ENCODE assay signal across 22 cellular contexts in genomic region chr5:38681024-38681805, GRCh38.
DNase-seq lines count a peak whose midpoint lies in the region; ATAC-seq and TF ChIP-seq lines count a peak whose summit lies in the region.
"Had no signal": no experiment of that assay in that cellular context is flagged by ENCODE, and none has a peak within 500 bp of the region (broad histone marks: within the 10 kb centered on the region; RNA-seq: fewer than 3 reads in every experiment).

No MANE protein-coding gene starts in this region.

- no peaks in the 10 kb centered on the region for H3K27me3 Mint-ChIP-seq in activated CD4-positive, alpha-beta T cell treated with anti-CD3 and anti-CD28 coated beads, Interleukin-2, amount 10 ng/mL, durations not matched to agents 24 days and 14 days
- H3K27me3 Mint-ChIP-seq: IgD-negative memory B cell had no signal

- no peak overlapping the region for H3K4me3 Mint-ChIP-seq in activated CD4-positive, alpha-beta T cell treated with anti-CD3 and anti-CD28 coated beads, Interleukin-2, amount 10 ng/mL, durations not matched to agents 24 days and 14 days
- H3K4me3 Mint-ChIP-seq: CD4-positive, alpha-beta memory T cell; IgD-negative memory B cell had no signal

- H3K9me3 ChIP-seq in right cardiac atrium (ENCODE audit: control insufficient read depth, low read length) (no peaks in the 10 kb centered on the region), testis (no peaks in the 10 kb centered on the region)
- H3K9me3 ChIP-seq: BLaER1 treated with 17β-estradiol and CSF1 and Interleukin-3, amounts not matched to agents 10 nM and 100 nM had no signal

- ATAC-seq in Right ventricle myocardium inferior (peak; percentile 56), right cardiac atrium (no peak)
- ATAC-seq: GM12878 had no signal

- no peaks in the 10 kb centered on the region for H3K9me3 Mint-ChIP-seq in activated CD4-positive, alpha-beta T cell treated with anti-CD3 and anti-CD28 coated beads, Interleukin-2, amount 10 ng/mL, durations not matched to agents 24 days and 14 days
- H3K9me3 Mint-ChIP-seq: CD4-positive, alpha-beta memory T cell had no signal

- 63% methylated on average over 3 of the region's 3 CpGs for WGBS in right cardiac atrium
- 75 to 76% methylated on average over 3 of the region's 3 CpGs for WGBS in testis, 2 donors

- DNase-seq in Right ventricle myocardium inferior (ENCODE audit: missing footprints) = no peak
- no peak for DNase-seq in right cardiac atrium
- DNase-seq in globus pallidus (ENCODE audit: low spot score) = peak; percentile 35
- peak in 1 of 49 donors; percentile 9 for DNase-seq in substantia nigra (lab: John Stamatoyannopoulos, UW)
- no peak for DNase-seq in activated CD4-positive, alpha-beta T cell treated with anti-CD3 and anti-CD28 coated beads, Interleukin-2, amount 10 ng/mL, durations not matched to agents 24 days and 14 days
- DNase-seq in Ammon's horn (ENCODE audit: low spot score) = no peak
- DNase-seq in testis = no peak
- DNase-seq: ACHN; CD4-positive, alpha-beta memory T cell; DND-41; Karpas-422; MV-4-11; NCI-H1105 treated with DMSO at 0.1 percent for 48 hours; NCI-H2029 treated with DMSO at 0.1 percent for 48 hours; NCI-H345; NCI-H524 treated with DMSO at 0.1 percent for 48 hours; NCI-H82 had no signal

- H3K4me3 ChIP-seq in right cardiac atrium (ENCODE audit: low read length) (no peak overlapping the region), testis (no peak overlapping the region)
- H3K4me3 ChIP-seq: BLaER1 treated with 17β-estradiol and CSF1 and Interleukin-3, amounts not matched to agents 10 nM and 100 nM; GM12878 had no signal

- intact Hi-C loops in Right ventricle myocardium inferior (cut with DNase I) (no loop called here), right cardiac atrium (cut with DNase I) (no loop called here), testis (cut with DNase I; ENCODE audit: low total_unique reads) (no loop called here)
- intact Hi-C loops in activated CD4-positive, alpha-beta T cell treated with anti-CD3 and anti-CD28 coated beads, Interleukin-2, amount 10 ng/mL, durations not matched to agents 24 days and 14 days (cut with micrococcal nuclease) = no loop called here

- H3K4me1 ChIP-seq in right cardiac atrium (ENCODE audit: control insufficient read depth, insufficient read depth, low read length) (no peaks in the 10 kb centered on the region), testis (no peaks in the 10 kb centered on the region)
- H3K4me1 ChIP-seq: BLaER1 treated with 17β-estradiol and CSF1 and Interleukin-3, amounts not matched to agents 10 nM and 100 nM had no signal

- no peaks in the 10 kb centered on the region for H3K36me3 Mint-ChIP-seq in activated CD4-positive, alpha-beta T cell treated with anti-CD3 and anti-CD28 coated beads, Interleukin-2, amount 10 ng/mL, durations not matched to agents 24 days and 14 days (ENCODE audit: low read depth)
- H3K36me3 Mint-ChIP-seq: CD4-positive, alpha-beta memory T cell; IgD-negative memory B cell had no signal

- H3K36me3 ChIP-seq in testis (ENCODE audit: low read depth, missing control alignments) = no peaks in the 10 kb centered on the region
- H3K36me3 ChIP-seq: BLaER1 treated with 17β-estradiol and CSF1 and Interleukin-3, amounts not matched to agents 10 nM and 100 nM had no signal

- no peak for TF ChIP-seq POLR2A in testis (IDR thresholded peaks at IDR 0.05)

- H3K27me3 ChIP-seq in right cardiac atrium (ENCODE audit: control insufficient read depth, insufficient read depth) (no peaks in the 10 kb centered on the region), testis (no peaks in the 10 kb centered on the region)
- H3K27me3 ChIP-seq: BLaER1 treated with 17β-estradiol and CSF1 and Interleukin-3, amounts not matched to agents 10 nM and 100 nM had no signal

- TF ChIP-seq CTCF in testis (IDR thresholded peaks at IDR 0.05) = no peak

- H3K4me1 Mint-ChIP-seq in activated CD4-positive, alpha-beta T cell treated with anti-CD3 and anti-CD28 coated beads, Interleukin-2, amount 10 ng/mL, durations not matched to agents 24 days and 14 days = no peaks in the 10 kb centered on the region
- H3K4me1 Mint-ChIP-seq: CD4-positive, alpha-beta memory T cell; IgD-negative memory B cell had no signal

- H3K27ac ChIP-seq in right cardiac atrium (ENCODE audit: low read length) (no peak overlapping the region), cingulate gyrus (ENCODE audit: low read depth, low read length) (peak overlapping the region; percentile 86), substantia nigra (ENCODE audit: low read depth, low read length, poor library complexity, severe bottlenecking) (peak overlapping the region; percentile 92), testis (no peak overlapping the region)
- H3K27ac ChIP-seq: 22Rv1; BLaER1 treated with 17β-estradiol and CSF1 and Interleukin-3, amounts not matched to agents 10 nM and 100 nM had no signal

- H3K27ac Mint-ChIP-seq in activated CD4-positive, alpha-beta T cell treated with anti-CD3 and anti-CD28 coated beads, Interleukin-2, amount 10 ng/mL, durations not matched to agents 24 days and 14 days = no peak overlapping the region
- H3K27ac Mint-ChIP-seq: CD4-positive, alpha-beta memory T cell; IgD-negative memory B cell had no signal

Comparison
In these comparisons a context has a peak if more than half of its experiments do, and no peak if none do; other contexts are left out.
1. H3K27ac ChIP-seq: peak in cingulate gyrus (single experiment) and substantia nigra (single experiment); none in right cardiac atrium (single experiment) and testis (0 of 2).